29 cellular contexts compared by ENCODE assay signal in genomic region chr11:118645066-118645715, GRCh38. TPM values are rescaled to one million over a fixed set of nuclear protein-coding genes. Genes with fewer than 3 reads are reported as not detected.
DNase-seq lines count a peak whose midpoint lies in the region; ATAC-seq, FAIRE-seq and TF ChIP-seq lines count a peak whose summit lies in the region.
"Had no signal": no experiment of that assay in that cellular context is flagged by ENCODE, and none has a peak within 500 bp of the region (broad histone marks: within the 10 kb centered on the region; RNA-seq: fewer than 3 reads in every experiment).

No MANE protein-coding gene starts in this region.

- no peak for TF ChIP-seq EP300 in H1 (IDR thresholded peaks at IDR 0.05; ENCODE audit: borderline replicate concordance in 1 of 2, low read depth in 2 of 2, low read length in 2 of 2)

- no peak overlapping the region for H3K14ac ChIP-seq in H1 (ENCODE audit: insufficient read length)

- no peaks in the 10 kb centered on the region for H3K79me2 ChIP-seq in H1 (ENCODE audit: control insufficient read depth in 1 of 2, insufficient read depth in 2 of 2, low read length in 2 of 2)

- H2BK15ac ChIP-seq in H1 (ENCODE audit: low read length), result no peak overlapping the region

- H3K27me3 ChIP-seq in heart left ventricle (no peaks in the 10 kb centered on the region), heart right ventricle (no peaks in the 10 kb centered on the region), adipocyte (replicated peaks; ENCODE audit: control insufficient read depth, insufficient read depth, low read length) (no peaks in the 10 kb centered on the region), H1 (replicated peaks in 1 of 4; ENCODE audit: control insufficient read depth in 3 of 4, extremely low read depth in 1 of 4, insufficient read depth in 3 of 4, low read length in 3 of 4) (no peaks in the 10 kb centered on the region)
- H3K27me3 ChIP-seq: BLaER1, MG63 had no signal

- H3K4me2 ChIP-seq in H1 (ENCODE audit: insufficient read depth in 1 of 2, low read depth in 2 of 2, low read length in 2 of 2), result no peak overlapping the region
- H3K4me2 ChIP-seq: BLaER1 had no signal

- TF ChIP-seq CTCF in heart left ventricle (IDR thresholded peaks at IDR 0.05) (no peak), heart right ventricle (IDR thresholded peaks at IDR 0.05) (no peak), H1 (IDR thresholded peaks at IDR 0.05; ENCODE audit: control extremely low read depth in 1 of 3, insufficient read depth in 1 of 3, low read depth in 1 of 3, low read length in 3 of 3) (no peak)

- H3K4me1 Mint-ChIP-seq in effector memory CD8-positive, alpha-beta T cell (ENCODE audit: low read depth in 2 of 2), result no peaks in the 10 kb centered on the region
- H3K4me1 Mint-ChIP-seq: CD4-positive, alpha-beta memory T cell had no signal

- no peaks in the 10 kb centered on the region for H3K9me3 Mint-ChIP-seq in effector memory CD8-positive, alpha-beta T cell

- no peak overlapping the region for H2AK5ac ChIP-seq in H1 (ENCODE audit: low read depth, low read length)

- H4K91ac ChIP-seq in H1 (replicated peaks; ENCODE audit: insufficient read length, low read length), result no peak overlapping the region

- H4K8ac ChIP-seq in H1 (ENCODE audit: extremely low read depth, insufficient read depth, low read length), result no peak overlapping the region

- ATAC-seq in heart left ventricle (no peak), heart right ventricle (no peak)
- ATAC-seq in effector memory CD8-positive, alpha-beta T cell (replicated peaks), result no peak
- ATAC-seq: Right ventricle myocardium inferior had no signal

- H4K5ac ChIP-seq in H1 (ENCODE audit: insufficient read length, low read depth, low read length), result no peak overlapping the region

- TF ChIP-seq POLR2A in heart left ventricle (IDR thresholded peaks at IDR 0.05) (no peak), H1 (IDR thresholded peaks at IDR 0.05; ENCODE audit: control extremely low read depth in 1 of 2, low read depth in 2 of 2, low read length in 2 of 2) (no peak)

- H3K79me1 ChIP-seq in H1 (ENCODE audit: low read depth, low read length), result peaks cover 3% of the 10 kb centered on the region; the same call in 1 of the 2 replicates

- H3K23me2 ChIP-seq in H1 (ENCODE audit: low read depth, low read length), result no peaks in the 10 kb centered on the region

- POLR2A ChIA-PET in H1 (lab: Charles Lee; ENCODE audit: partially characterized antibody), result interaction anchor here (7.7 to 25.8 kb wide), 3 partner anchors 10 to 30 kb away, joined by 71 to 574 read pairs (median 271); partner anchors contain the start of gene PHLDB1

- no peak overlapping the region for H2BK12ac ChIP-seq in H1 (ENCODE audit: low read depth, low read length)

- no peak for TF ChIP-seq RAD21 in H1 (IDR thresholded peaks at IDR 0.05 in 1 of 2, conservative IDR thresholded peaks at IDR 0.05 in 1 of 2; ENCODE audit: low read depth in 2 of 2, low read length in 2 of 2)

- H3K18ac ChIP-seq in H1 (ENCODE audit: extremely low read depth, low read length), result no peak overlapping the region

- no peaks in the 10 kb centered on the region for H3K27me3 Mint-ChIP-seq in effector memory CD8-positive, alpha-beta T cell

- H4K20me1 ChIP-seq in H1 (replicated peaks in 1 of 2; ENCODE audit: control insufficient read depth in 1 of 2, insufficient read depth in 2 of 2, low read length in 2 of 2), result peaks cover 0 to 9% of the 10 kb centered on the region in 2 experiments
- H4K20me1 ChIP-seq: BLaER1 had no signal

- H3K4me1 ChIP-seq in heart left ventricle (peaks cover 0 to 43% (median 20%) of the 10 kb centered on the region in 12 donors), heart right ventricle (peaks cover 2 to 47% (median 31%) of the 10 kb centered on the region in 9 donors), adipocyte (ENCODE audit: control insufficient read depth, insufficient read depth, low read length) (peaks cover 66% of the 10 kb centered on the region), H1 (replicated peaks in 1 of 4; ENCODE audit: control insufficient read depth in 3 of 4, insufficient read depth in 4 of 4, low read length in 3 of 4) (no peaks in the 10 kb centered on the region)
- H3K4me1 ChIP-seq: HAP-1 had no signal

- H3K27ac ChIP-seq in heart left ventricle, result no peak overlapping the region
- H3K27ac ChIP-seq in heart right ventricle, result no peak overlapping the region
- H3K27ac ChIP-seq in H1 (ENCODE audit: low read depth, low read length), result no peak overlapping the region
- peak overlapping the region; percentile 52 for H3K27ac ChIP-seq in substantia nigra (ENCODE audit: low read depth, low read length, poor library complexity, severe bottlenecking)
- H3K27ac ChIP-seq: 22Rv1, BLaER1, GM23248 had no signal

- FAIRE-seq in H1 (lab: Jason Lieb, UNC), result no peak
- FAIRE-seq: GM12891, RCC 7860 had no signal

- H3K9me3 ChIP-seq in heart left ventricle (no peaks in the 10 kb centered on the region), heart right ventricle (no peaks in the 10 kb centered on the region), adipocyte (ENCODE audit: control insufficient read depth, low read length) (no peaks in the 10 kb centered on the region), H1 (ENCODE audit: insufficient read depth in 2 of 2, low read depth in 1 of 2, low read length in 1 of 2) (no peaks in the 10 kb centered on the region)
- H3K9me3 ChIP-seq: BLaER1, Caco-2, HAP-1, MG63 had no signal

- no peak overlapping the region for H3K4ac ChIP-seq in H1 (replicated peaks; ENCODE audit: insufficient read length, low read depth, low read length)

- H3K36me3 ChIP-seq in heart left ventricle (peaks cover 0 to 99% (median 98%) of the 10 kb centered on the region in 9 donors), heart right ventricle (peaks cover 15 to 100% (median 81%) of the 10 kb centered on the region in 9 donors), adipocyte (ENCODE audit: control insufficient read depth, insufficient read depth, low read length, severe bottlenecking) (peaks cover 96% of the 10 kb centered on the region), H1 (ENCODE audit: control insufficient read depth in 2 of 4, insufficient read depth in 4 of 4, low read length in 3 of 4) (peaks cover 20 to 69% (median 53%) of the 10 kb centered on the region in 4 experiments)

- CTCF ChIA-PET in H1 (lab: Charles Lee; ENCODE audit: partially characterized antibody), result interaction anchor here (0.7 to 19.1 kb wide), 6 partner anchors 9 to 45 kb away, joined by 3 to 435 read pairs (median 8); partner anchors contain the start of gene PHLDB1

- H2AFZ ChIP-seq in H1 (ENCODE audit: low read length), result no peak overlapping the region
- H2AFZ ChIP-seq: GM23248 had no signal

- H2BK20ac ChIP-seq in H1 (ENCODE audit: low read length), result no peak overlapping the region

- no peak overlapping the region for H3K27ac Mint-ChIP-seq in effector memory CD8-positive, alpha-beta T cell
- H3K27ac Mint-ChIP-seq: CD4-positive, alpha-beta memory T cell had no signal

- H3K23ac ChIP-seq in H1 (ENCODE audit: insufficient read length), result no peak overlapping the region

- H3K56ac ChIP-seq in H1 (replicated peaks; ENCODE audit: insufficient read length, low read depth, low read length), result no peak overlapping the region

- H3K4me3 Mint-ChIP-seq in effector memory CD8-positive, alpha-beta T cell, result no peak overlapping the region
- H3K4me3 Mint-ChIP-seq: CD4-positive, alpha-beta memory T cell had no signal

- peak overlapping the region; percentile 60; the same call in 1 of the 2 replicates for H2BK5ac ChIP-seq in H1 (ENCODE audit: low read depth, low read length)

- no peak overlapping the region for H2BK120ac ChIP-seq in H1 (replicated peaks; ENCODE audit: low read depth, low read length)

- H3K9ac ChIP-seq in adipocyte (ENCODE audit: low read length) (peak overlapping the region; percentile 40), H1 (replicated peaks in 1 of 4; ENCODE audit: extremely low read depth in 1 of 4, low read depth in 3 of 4, low read length in 3 of 4) (no peak overlapping the region)
- H3K9ac ChIP-seq: BLaER1, GM23248 had no signal

- 88 to 93% (median 91%) methylated on average over 24 of the region's 24 CpGs for WGBS in heart left ventricle, 4 donors
- 90% methylated on average over 24 of the region's 24 CpGs for WGBS in heart right ventricle, 2 donors
- WGBS in H1 (ENCODE audit: extremely low coverage in 1 of 2, insufficient coverage in 1 of 2, insufficient read length in 1 of 2, insufficient replicate concordance in 2 of 2, low coverage in 1 of 2, low lambda C conversion rate in 2 of 2, missing lambda C conversion rate in 1 of 2), 2 experiments, result 91% methylated on average over 22 of the region's 24 CpGs; no CpG with 5 or more reads in 1 of the 2 experiments

- intact Hi-C loops in heart left ventricle (cut with DNase I) (no loop called here), heart right ventricle (cut with DNase I) (no loop called here)

- H3K4me3 ChIP-seq in heart left ventricle (no peak overlapping the region), heart right ventricle (no peak overlapping the region), adipocyte (ENCODE audit: low read length) (no peak overlapping the region), H1 (ENCODE audit: extremely low read depth in 1 of 4, insufficient read depth in 2 of 4, low read depth in 3 of 4, low read length in 4 of 4) (no peak overlapping the region)
- H3K4me3 ChIP-seq: BLaER1, GM23248, HAP-1, MG63 had no signal

- DNase-seq in heart left ventricle (peak in 3 of 5 donors; percentile 17 to 54 (median 18)), heart right ventricle (no peak), adipocyte (ENCODE audit: low read depth) (no peak), H1 (ENCODE audit: low read depth in 1 of 2, low spot score in 2 of 2) (no peak), substantia nigra (lab: John Stamatoyannopoulos, UW) (peak in 2 of 49 donors; percentile 26 to 78), NCI-H2081 treated with DMSO at 0.1 percent for 48 hours (lab: John Stamatoyannopoulos, UW) (no peak), NCI-H345 treated with DMSO at 0.1 percent for 48 hours (lab: John Stamatoyannopoulos, UW; ENCODE audit: unreplicated experiment) (no peak)
- DNase-seq in effector memory CD8-positive, alpha-beta T cell, result no peak
- DNase-seq: ACHN; Caco-2; CD4-positive, alpha-beta memory T cell; DMS 273 treated with DMSO at 0.1 percent for 48 hours; DMS79 treated with DMSO at 0.1 percent for 48 hours; GM23248; MG63; NCI-H1048; NCI-H1417 treated with DMSO at 0.1 percent for 48 hours; NCI-H187; NCI-H2107; NCI-H524 treated with DMSO at 0.1 percent for 48 hours; NCI-H82 had no signal

- H3K36me3 Mint-ChIP-seq in effector memory CD8-positive, alpha-beta T cell (ENCODE audit: insufficient read depth), result no peaks in the 10 kb centered on the region
- H3K36me3 Mint-ChIP-seq: CD4-positive, alpha-beta memory T cell had no signal

RNA-seq across cellular contexts. Expression of gene TREH, which starts 34.3 kb away (rescaled TPM):
- total RNA-seq in heart left ventricle (not detected), heart right ventricle (under 1 TPM in 1 of 10 donors, not detected in 9; 0.11 TPM)
- polyA plus RNA-seq in heart left ventricle (1 to 10 TPM in 1 of 2 donors, under 1 TPM in 1; 0.17 to 1.7 TPM), heart right ventricle (1 to 10 TPM in 1 of 2 donors, under 1 TPM in 1; 0.83 to 4.8 TPM), H1 (2011; rRNA removed) (0.03 TPM in 1 of 2 replicates, not detected in the other)
- not detected in 2 replicates for total RNA-seq in H1 (2021; fragmentation: NEBNext Ultra II Directional; extraction: Animal tissue kit (Norgen Biotek cat#: 25700))
- not detected for polyA plus RNA-seq in H1 (2011; cell fraction: cytosol; rRNA removed)
- 0.20 TPM for polyA plus RNA-seq in H1 (2011; cell fraction: nucleus; rRNA removed)
- polyA plus RNA-seq in H1 (2012, experiment 1 of 2), result 0.16 to 0.46 TPM (median 0.27 TPM) in 4 replicates
- polyA plus RNA-seq in H1 (2012, experiment 2 of 2), result 0.45 TPM
- not detected for polyA plus RNA-seq in H1 (2013, experiment 1 of 2)
- polyA plus RNA-seq in H1 (2013, experiment 2 of 2), result not detected
- polyA minus RNA-seq in H1 (2011; rRNA and poly(A)+ RNA removed), result not detected in 2 replicates
- not detected for polyA minus RNA-seq in H1 (2011; cell fraction: cytosol; rRNA and poly(A)+ RNA removed)
- not detected for polyA minus RNA-seq in H1 (2011; cell fraction: nucleus; rRNA and poly(A)+ RNA removed)
- total RNA-seq: Caco-2; CD4-positive, alpha-beta memory T cell; GM23248; LHCN-M2; OCI-LY7; Right ventricle myocardium inferior had no signal
- polyA plus RNA-seq: CD4-positive, alpha-beta memory T cell had no signal

RNA-seq across cellular contexts. Expression of gene PHLDB1, which starts 37.8 kb away (rescaled TPM):
- 100 to 1,000 TPM in 7 of 9 donors, 10 to 100 TPM in 2; 86.0 to 124 (median 113) TPM for total RNA-seq in heart left ventricle
- 100 to 1,000 TPM; 104 to 129 TPM for polyA plus RNA-seq in heart left ventricle
- 100 to 1,000 TPM in 9 of 10 donors, 10 to 100 TPM in 1; 81.9 to 125 (median 114) TPM for total RNA-seq in heart right ventricle
- polyA plus RNA-seq in heart right ventricle, result 100 to 1,000 TPM in 1 of 2 donors, 10 to 100 TPM in 1; 74.9 to 259 TPM
- total RNA-seq in H1 (2021; fragmentation: NEBNext Ultra II Directional; extraction: Animal tissue kit (Norgen Biotek cat#: 25700)), result 74.8 and 74.9 TPM in 2 replicates
- polyA plus RNA-seq in H1 (2011; rRNA removed), result 53.9 and 70.6 TPM in 2 replicates
- 66.4 TPM for polyA plus RNA-seq in H1 (2011; cell fraction: cytosol; rRNA removed)
- 211 TPM for polyA plus RNA-seq in H1 (2011; cell fraction: nucleus; rRNA removed)
- 47.2 to 67.0 TPM (median 64.5 TPM) in 4 replicates for polyA plus RNA-seq in H1 (2012, experiment 1 of 2)
- polyA plus RNA-seq in H1 (2012, experiment 2 of 2), result 57.7 TPM
- 44.2 TPM for polyA plus RNA-seq in H1 (2013, experiment 1 of 2)
- 40.0 TPM for polyA plus RNA-seq in H1 (2013, experiment 2 of 2)
- polyA minus RNA-seq in H1 (2011; rRNA and poly(A)+ RNA removed), result 57.0 and 74.3 TPM in 2 replicates
- polyA minus RNA-seq in H1 (2011; cell fraction: cytosol; rRNA and poly(A)+ RNA removed), result 57.3 TPM
- polyA minus RNA-seq in H1 (2011; cell fraction: nucleus; rRNA and poly(A)+ RNA removed), result 100 TPM

Comparison
In these comparisons a context has a peak if more than half of its experiments do, and no peak if none do; other contexts are left out.
1. DNase-seq: peak in heart left ventricle (3 of 5); none in heart right ventricle (0 of 2), adipocyte (single experiment), H1 (0 of 2), NCI-H2081 treated with DMSO at 0.1 percent for 48 hours (single experiment), NCI-H345 treated with DMSO at 0.1 percent for 48 hours (single experiment) and effector memory CD8-positive, alpha-beta T cell (0 of 3).